In the genomic region with DNA sequence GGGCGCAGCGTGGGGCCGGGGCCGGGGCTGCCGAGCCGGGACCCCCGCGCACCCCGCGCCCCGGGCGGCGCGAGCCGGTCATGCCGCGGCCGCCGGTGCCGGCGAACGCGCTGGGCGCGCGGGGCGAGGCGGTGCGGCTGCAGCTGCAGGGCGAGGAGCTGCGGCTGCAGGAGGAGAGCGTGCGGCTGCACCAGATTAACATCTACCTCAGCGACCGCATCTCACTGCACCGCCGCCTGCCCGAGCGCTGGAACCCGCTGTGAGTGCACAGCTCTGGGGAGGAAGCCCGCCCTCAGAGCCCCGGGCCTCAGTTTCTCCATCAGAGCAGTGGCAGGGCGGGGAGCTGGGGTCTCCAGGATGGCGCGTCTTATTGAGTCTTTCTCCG, we compare ENCODE assay signal across 1 cellular context.
TF ChIP-seq lines count a peak whose summit lies in the region.

No MANE protein-coding gene starts in this region.

TF ChIP-seq in K562, 482 proteins besides CTCF, POLR2A, EP300 and RAD21 (continued from another document and continues in another):
- TF ChIP-seq, protein P1, sequence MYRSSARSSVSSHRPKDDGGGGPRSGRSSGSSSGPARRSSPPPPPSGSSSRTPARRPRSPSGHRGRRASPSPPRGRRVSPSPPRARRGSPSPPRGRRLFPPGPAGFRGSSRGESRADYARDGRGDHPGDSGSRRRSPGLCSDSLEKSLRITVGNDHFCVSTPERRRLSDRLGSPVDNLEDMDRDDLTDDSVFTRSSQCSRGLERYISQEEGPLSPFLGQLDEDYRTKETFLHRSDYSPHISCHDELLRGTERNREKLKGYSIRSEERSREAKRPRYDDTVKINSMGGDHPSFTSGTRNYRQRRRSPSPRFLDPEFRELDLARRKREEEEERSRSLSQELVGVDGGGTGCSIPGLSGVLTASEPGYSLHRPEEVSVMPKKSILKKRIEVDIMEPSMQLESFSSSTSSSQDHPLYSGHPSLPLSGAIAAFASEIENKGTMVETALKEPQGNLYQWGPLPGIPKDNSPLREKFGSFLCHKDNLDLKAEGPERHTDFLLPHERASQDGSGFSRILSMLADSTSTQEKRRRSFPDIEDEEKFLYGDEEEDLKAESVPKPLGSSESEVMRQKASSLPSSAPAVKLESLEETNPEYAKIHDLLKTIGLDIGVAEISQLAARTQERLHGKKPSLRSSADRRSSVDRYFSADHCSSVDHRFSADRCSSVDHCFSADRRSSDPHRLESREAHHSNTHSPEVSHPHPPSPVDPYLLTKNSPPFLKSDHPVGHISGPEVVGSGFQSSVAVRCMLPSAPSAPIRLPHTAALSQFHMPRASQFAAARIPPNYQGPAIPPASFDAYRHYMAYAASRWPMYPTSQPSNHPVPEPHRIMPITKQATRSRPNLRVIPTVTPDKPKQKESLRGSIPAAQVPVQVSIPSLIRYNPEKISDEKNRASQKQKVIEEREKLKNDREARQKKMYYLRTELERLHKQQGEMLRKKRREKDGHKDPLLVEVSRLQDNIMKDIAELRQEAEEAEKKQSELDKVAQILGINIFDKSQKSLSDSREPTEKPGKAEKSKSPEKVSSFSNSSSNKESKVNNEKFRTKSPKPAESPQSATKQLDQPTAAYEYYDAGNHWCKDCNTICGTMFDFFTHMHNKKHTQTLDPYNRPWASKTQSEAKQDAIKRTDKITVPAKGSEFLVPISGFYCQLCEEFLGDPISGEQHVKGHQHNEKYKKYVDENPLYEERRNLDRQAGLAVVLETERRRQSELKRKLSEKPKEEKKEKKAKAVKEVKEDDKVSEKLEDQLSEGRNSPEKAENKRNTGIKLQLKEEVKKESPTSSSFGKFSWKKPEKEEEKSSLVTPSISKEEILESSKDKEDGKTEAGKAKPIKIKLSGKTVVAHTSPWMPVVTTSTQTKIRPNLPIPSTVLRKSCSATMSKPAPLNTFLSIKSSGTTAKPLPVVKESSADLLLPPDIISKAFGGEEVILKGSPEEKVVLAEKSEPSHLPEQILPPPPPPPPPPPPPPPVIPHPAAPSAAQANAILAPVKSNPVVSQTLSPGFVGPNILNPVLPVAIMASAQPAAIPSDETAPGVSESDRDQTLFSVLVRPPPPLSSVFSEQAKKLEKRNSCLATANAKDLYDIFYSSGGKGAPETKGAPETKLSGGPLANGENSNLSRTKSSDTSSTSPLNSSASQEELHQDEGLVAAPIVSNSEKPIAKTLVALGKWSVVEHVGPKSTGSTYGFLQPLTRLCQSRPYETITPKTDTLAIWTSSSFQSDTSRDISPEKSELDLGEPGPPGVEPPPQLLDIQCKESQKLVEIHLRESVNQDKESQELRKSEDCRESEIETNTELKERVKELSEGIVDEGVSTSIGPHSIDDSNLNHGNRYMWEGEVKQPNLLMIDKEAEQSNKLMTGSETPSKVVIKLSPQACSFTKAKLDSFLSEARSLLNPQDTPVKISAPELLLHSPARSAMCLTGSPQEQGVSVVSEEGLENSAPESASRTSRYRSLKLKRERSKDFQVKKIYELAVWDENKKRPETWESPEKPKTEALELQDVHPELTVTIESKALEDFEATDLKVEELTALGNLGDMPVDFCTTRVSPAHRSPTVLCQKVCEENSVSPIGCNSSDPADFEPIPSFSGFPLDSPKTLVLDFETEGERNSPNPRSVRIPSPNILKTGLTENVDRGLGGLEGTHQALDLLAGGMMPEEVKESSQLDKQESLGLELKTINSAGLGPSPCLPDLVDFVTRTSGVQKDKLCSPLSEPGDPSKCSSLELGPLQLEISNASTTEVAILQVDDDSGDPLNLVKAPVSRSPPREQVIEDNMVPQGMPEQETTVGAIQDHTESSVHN (IDR thresholded peaks at IDR 0.05; ENCODE audit: borderline replicate concordance in 1 of 2, low read depth in 1 of 2) = no peak
- TF ChIP-seq, protein P2, sequence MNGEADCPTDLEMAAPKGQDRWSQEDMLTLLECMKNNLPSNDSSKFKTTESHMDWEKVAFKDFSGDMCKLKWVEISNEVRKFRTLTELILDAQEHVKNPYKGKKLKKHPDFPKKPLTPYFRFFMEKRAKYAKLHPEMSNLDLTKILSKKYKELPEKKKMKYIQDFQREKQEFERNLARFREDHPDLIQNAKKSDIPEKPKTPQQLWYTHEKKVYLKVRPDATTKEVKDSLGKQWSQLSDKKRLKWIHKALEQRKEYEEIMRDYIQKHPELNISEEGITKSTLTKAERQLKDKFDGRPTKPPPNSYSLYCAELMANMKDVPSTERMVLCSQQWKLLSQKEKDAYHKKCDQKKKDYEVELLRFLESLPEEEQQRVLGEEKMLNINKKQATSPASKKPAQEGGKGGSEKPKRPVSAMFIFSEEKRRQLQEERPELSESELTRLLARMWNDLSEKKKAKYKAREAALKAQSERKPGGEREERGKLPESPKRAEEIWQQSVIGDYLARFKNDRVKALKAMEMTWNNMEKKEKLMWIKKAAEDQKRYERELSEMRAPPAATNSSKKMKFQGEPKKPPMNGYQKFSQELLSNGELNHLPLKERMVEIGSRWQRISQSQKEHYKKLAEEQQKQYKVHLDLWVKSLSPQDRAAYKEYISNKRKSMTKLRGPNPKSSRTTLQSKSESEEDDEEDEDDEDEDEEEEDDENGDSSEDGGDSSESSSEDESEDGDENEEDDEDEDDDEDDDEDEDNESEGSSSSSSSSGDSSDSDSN (IDR thresholded peaks at IDR 0.05; ENCODE audit: borderline replicate concordance in 1 of 2, low read depth in 2 of 2, low read length in 2 of 2) = 0 out of 4 replicates have a peak, but pooled peaks of 1 of the 2 experiments have one; percentile 64
- 0 out of 2 replicates have a peak, but pooled peaks have one; percentile 7 for TF ChIP-seq TCF7 (IDR thresholded peaks at IDR 0.05; ENCODE audit: borderline replicate concordance)
- TF ChIP-seq ESRRA (IDR thresholded peaks at IDR 0.05; ENCODE audit: borderline replicate concordance, low read depth) = peak; percentile 22; the same call in 1 of the 2 replicates
- TF ChIP-seq MTA2 (IDR thresholded peaks at IDR 0.05; ENCODE audit: low read depth) = no peak
- no peak for TF ChIP-seq PRPF4 (IDR thresholded peaks at IDR 0.05; ENCODE audit: insufficient read depth, low read depth, low read length, poor library complexity, severe bottlenecking)
- no peak for TF ChIP-seq NFATC3 (IDR thresholded peaks at IDR 0.05)
- TF ChIP-seq ZNF239 (CRISPR knock-in tag; IDR thresholded peaks at IDR 0.05) = no peak
- TF ChIP-seq SUPT5H (IDR thresholded peaks at IDR 0.05) = no peak
- TF ChIP-seq, protein P3, sequence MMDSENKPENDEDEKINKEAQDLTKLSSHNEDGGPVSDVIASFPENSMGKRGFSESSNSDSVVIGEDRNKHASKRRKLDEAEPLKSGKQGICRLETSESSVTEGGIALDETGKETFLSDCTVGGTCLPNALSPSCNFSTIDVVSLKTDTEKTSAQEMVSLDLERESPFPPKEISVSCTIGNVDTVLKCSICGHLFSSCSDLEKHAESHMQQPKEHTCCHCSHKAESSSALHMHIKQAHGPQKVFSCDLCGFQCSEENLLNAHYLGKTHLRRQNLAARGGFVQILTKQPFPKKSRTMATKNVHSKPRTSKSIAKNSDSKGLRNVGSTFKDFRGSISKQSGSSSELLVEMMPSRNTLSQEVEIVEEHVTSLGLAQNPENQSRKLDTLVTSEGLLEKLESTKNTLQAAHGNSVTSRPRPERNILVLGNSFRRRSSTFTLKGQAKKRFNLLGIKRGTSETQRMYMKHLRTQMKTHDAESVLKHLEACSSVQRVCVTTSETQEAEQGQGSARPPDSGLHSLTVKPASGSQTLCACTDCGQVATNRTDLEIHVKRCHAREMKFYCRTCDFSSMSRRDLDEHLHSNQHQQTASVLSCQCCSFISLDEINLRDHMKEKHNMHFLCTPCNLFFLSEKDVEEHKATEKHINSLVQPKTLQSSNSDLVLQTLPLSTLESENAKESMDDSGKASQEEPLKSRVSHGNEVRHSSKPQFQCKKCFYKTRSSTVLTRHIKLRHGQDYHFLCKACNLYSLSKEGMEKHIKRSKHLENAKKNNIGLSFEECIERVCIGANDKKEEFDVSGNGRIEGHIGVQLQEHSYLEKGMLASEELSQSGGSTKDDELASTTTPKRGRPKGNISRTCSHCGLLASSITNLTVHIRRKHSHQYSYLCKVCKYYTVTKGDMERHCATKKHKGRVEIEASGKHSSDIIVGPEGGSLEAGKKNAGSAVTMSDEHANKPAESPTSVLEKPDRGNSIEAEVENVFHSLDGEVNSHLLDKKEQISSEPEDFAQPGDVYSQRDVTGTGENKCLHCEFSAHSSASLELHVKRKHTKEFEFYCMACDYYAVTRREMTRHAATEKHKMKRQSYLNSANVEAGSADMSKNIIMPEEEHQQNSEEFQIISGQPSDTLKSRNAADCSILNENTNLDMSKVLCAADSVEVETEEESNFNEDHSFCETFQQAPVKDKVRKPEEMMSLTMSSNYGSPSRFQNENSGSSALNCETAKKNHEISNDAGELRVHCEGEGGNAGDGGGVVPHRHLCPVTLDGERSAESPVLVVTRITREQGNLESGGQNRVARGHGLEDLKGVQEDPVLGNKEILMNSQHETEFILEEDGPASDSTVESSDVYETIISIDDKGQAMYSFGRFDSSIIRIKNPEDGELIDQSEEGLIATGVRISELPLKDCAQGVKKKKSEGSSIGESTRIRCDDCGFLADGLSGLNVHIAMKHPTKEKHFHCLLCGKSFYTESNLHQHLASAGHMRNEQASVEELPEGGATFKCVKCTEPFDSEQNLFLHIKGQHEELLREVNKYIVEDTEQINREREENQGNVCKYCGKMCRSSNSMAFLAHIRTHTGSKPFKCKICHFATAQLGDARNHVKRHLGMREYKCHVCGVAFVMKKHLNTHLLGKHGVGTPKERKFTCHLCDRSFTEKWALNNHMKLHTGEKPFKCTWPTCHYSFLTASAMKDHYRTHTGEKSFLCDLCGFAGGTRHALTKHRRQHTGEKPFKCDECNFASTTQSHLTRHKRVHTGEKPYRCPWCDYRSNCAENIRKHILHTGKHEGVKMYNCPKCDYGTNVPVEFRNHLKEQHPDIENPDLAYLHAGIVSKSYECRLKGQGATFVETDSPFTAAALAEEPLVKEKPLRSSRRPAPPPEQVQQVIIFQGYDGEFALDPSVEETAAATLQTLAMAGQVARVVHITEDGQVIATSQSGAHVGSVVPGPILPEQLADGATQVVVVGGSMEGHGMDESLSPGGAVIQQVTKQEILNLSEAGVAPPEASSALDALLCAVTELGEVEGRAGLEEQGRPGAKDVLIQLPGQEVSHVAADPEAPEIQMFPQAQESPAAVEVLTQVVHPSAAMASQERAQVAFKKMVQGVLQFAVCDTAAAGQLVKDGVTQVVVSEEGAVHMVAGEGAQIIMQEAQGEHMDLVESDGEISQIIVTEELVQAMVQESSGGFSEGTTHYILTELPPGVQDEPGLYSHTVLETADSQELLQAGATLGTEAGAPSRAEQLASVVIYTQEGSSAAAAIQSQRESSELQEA (IDR thresholded peaks at IDR 0.05; ENCODE audit: low read depth) = no peak
- TF ChIP-seq CHD1 (IDR thresholded peaks at IDR 0.05; ENCODE audit: low read length) = peak; percentile 85
- TF ChIP-seq, protein P4, sequence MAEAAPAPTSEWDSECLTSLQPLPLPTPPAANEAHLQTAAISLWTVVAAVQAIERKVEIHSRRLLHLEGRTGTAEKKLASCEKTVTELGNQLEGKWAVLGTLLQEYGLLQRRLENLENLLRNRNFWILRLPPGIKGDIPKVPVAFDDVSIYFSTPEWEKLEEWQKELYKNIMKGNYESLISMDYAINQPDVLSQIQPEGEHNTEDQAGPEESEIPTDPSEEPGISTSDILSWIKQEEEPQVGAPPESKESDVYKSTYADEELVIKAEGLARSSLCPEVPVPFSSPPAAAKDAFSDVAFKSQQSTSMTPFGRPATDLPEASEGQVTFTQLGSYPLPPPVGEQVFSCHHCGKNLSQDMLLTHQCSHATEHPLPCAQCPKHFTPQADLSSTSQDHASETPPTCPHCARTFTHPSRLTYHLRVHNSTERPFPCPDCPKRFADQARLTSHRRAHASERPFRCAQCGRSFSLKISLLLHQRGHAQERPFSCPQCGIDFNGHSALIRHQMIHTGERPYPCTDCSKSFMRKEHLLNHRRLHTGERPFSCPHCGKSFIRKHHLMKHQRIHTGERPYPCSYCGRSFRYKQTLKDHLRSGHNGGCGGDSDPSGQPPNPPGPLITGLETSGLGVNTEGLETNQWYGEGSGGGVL (CRISPR knock-in tag; IDR thresholded peaks at IDR 0.05) = no peak
- no peak for TF ChIP-seq CEBPB (tag; IDR thresholded peaks at IDR 0.05)
- no peak for TF ChIP-seq ZNF311 (CRISPR knock-in tag; IDR thresholded peaks at IDR 0.05)
- TF ChIP-seq NONO (IDR thresholded peaks at IDR 0.05; ENCODE audit: low read depth in 2 of 2, low read length in 1 of 2) = no peak
- TF ChIP-seq ZNF165 (CRISPR knock-in tag; IDR thresholded peaks at IDR 0.05; ENCODE audit: borderline replicate concordance) = no peak
- TF ChIP-seq SP1 (CRISPR knock-in tag; IDR thresholded peaks at IDR 0.05) = no peak
- TF ChIP-seq, protein P5, sequence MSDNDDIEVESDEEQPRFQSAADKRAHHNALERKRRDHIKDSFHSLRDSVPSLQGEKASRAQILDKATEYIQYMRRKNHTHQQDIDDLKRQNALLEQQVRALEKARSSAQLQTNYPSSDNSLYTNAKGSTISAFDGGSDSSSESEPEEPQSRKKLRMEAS (CRISPR knock-in tag; IDR thresholded peaks at IDR 0.05) = no peak
- no peak for TF ChIP-seq TAL1 (IDR thresholded peaks at IDR 0.05)
- TF ChIP-seq CXXC5 (CRISPR knock-in tag; IDR thresholded peaks at IDR 0.05) = peak; percentile 41
- TF ChIP-seq FOS (IDR thresholded peaks at IDR 0.05; ENCODE audit: extremely low read depth, insufficient read length) = no peak
- TF ChIP-seq RBM15 (IDR thresholded peaks at IDR 0.05; ENCODE audit: insufficient read depth, low read length) = no peak
- TF ChIP-seq, protein P6, sequence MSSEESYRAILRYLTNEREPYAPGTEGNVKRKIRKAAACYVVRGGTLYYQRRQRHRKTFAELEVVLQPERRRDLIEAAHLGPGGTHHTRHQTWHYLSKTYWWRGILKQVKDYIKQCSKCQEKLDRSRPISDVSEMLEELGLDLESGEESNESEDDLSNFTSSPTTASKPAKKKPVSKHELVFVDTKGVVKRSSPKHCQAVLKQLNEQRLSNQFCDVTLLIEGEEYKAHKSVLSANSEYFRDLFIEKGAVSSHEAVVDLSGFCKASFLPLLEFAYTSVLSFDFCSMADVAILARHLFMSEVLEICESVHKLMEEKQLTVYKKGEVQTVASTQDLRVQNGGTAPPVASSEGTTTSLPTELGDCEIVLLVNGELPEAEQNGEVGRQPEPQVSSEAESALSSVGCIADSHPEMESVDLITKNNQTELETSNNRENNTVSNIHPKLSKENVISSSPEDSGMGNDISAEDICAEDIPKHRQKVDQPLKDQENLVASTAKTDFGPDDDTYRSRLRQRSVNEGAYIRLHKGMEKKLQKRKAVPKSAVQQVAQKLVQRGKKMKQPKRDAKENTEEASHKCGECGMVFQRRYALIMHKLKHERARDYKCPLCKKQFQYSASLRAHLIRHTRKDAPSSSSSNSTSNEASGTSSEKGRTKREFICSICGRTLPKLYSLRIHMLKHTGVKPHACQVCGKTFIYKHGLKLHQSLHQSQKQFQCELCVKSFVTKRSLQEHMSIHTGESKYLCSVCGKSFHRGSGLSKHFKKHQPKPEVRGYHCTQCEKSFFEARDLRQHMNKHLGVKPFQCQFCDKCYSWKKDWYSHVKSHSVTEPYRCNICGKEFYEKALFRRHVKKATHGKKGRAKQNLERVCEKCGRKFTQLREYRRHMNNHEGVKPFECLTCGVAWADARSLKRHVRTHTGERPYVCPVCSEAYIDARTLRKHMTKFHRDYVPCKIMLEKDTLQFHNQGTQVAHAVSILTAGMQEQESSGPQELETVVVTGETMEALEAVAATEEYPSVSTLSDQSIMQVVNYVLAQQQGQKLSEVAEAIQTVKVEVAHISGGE (CRISPR knock-in tag; IDR thresholded peaks at IDR 0.05) = no peak
- no peak for TF ChIP-seq KLF10 (CRISPR knock-in tag; IDR thresholded peaks at IDR 0.05)
- TF ChIP-seq MECOM (CRISPR knock-in tag; IDR thresholded peaks at IDR 0.05) = no peak
